ENCODE assay signal across 27 cellular contexts in the genomic region with DNA sequence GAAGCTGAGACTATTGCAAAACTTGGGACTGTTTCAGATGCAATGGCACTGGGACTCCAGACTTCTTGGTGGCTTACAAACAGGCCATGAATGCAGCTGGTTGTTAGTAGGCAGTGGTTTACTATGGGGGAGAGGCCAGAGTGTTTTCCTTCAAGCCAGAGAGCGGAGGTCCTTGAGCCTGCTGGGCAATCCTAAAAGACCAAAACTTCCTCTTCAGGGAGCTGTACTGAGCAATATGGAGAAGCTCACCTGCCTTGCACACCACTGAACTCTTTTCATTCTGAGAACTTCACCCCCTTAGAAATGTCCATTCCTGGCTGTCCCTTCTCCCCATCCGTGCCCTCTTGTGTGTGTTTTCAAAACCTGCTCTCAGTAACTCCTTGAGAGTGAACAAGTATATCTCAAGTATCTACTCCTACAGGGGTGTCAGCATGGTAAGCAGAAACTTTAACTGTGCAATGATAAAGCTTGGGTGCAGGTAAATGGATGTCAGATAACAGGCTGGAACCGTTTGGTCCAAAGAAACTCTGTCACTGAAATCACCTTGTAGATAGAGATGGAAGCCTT.
"Had no signal": no experiment of that assay in that cellular context is flagged by ENCODE, and none has a peak within 500 bp of the region (broad histone marks: within the 10 kb centered on the region; RNA-seq: fewer than 3 reads in every experiment).

No MANE protein-coding gene starts in this region.

- H3K36me3 ChIP-seq: adrenal gland, breast epithelium, SJCRH30 had no signal

- H3K27ac ChIP-seq: adrenal gland, body of pancreas, breast epithelium, SJCRH30, SK-N-MC had no signal

- H3K4me1 ChIP-seq: adrenal gland, body of pancreas, breast epithelium, SJCRH30 had no signal

- ATAC-seq: activated CD4-positive, alpha-beta T cell treated with anti-CD3 and anti-CD28 coated beads for 36 hours; activated CD4-positive, CD25-positive, alpha-beta regulatory T cell treated with anti-CD3 and anti-CD28 coated beads, Interleukin-2, amount 50 U/mL, for 24 hours; activated CD8-positive, alpha-beta T cell treated with anti-CD3 and anti-CD28 coated beads, Interleukin-2, amount 10 ng/mL, durations not matched to agents 7 days and 5 days; activated naive CD4-positive, alpha-beta T cell treated with anti-CD3 and anti-CD28 coated beads, Interleukin-2, amount 50 U/mL, for 72 hours; body of pancreas; Panc1; WTC11 had no signal

- H3K27me3 ChIP-seq: adrenal gland, body of pancreas, breast epithelium, SJCRH30 had no signal

- H3K9me3 ChIP-seq: adrenal gland, body of pancreas, breast epithelium, SJCRH30 had no signal

- DNase-seq: activated CD4-positive, alpha-beta T cell treated with anti-CD3 and anti-CD28 coated beads for 36 hours; activated CD4-positive, alpha-beta T cell treated with anti-CD3 and anti-CD28 coated beads, Interleukin-2, amount 10 ng/mL, durations not matched to agents 7 days and 5 days; activated CD4-positive, alpha-beta T cell treated with anti-CD3 and anti-CD28 coated beads, Interleukin-2, amount 50 U/mL, for 48 hours; activated CD8-positive, alpha-beta T cell treated with anti-CD3 and anti-CD28 coated beads, Interleukin-2, amount 10 ng/mL, durations not matched to agents 7 days and 5 days; activated gamma-delta T cell treated with Interleukin-2 at 50 U/mL for 16 hours; activated naive CD4-positive, alpha-beta T cell treated with anti-CD3 and anti-CD28 coated beads for 36 hours; activated T-cell treated with anti-CD3 and anti-CD28 coated beads, Interleukin-2, amount 50 U/mL, for 24 hours; adrenal gland; body of pancreas; Karpas-422; KBM-7; NCI-H1048; NCI-H1436 treated with DMSO at 0.1 percent for 48 hours; NCI-H1694 treated with DMSO at 0.1 percent for 48 hours; NCI-H2029; NCI-H2171 treated with DMSO at 0.1 percent for 48 hours; NCI-H226; NCI-H446 treated with DMSO at 0.1 percent for 48 hours; NCI-H69; SHP77; SJCRH30 had no signal

- H3K4me3 ChIP-seq: adrenal gland, body of pancreas, breast epithelium, SJCRH30, SK-N-MC had no signal
